Comparison of ENCODE assay signal across 1 cellular context in the genomic region with DNA sequence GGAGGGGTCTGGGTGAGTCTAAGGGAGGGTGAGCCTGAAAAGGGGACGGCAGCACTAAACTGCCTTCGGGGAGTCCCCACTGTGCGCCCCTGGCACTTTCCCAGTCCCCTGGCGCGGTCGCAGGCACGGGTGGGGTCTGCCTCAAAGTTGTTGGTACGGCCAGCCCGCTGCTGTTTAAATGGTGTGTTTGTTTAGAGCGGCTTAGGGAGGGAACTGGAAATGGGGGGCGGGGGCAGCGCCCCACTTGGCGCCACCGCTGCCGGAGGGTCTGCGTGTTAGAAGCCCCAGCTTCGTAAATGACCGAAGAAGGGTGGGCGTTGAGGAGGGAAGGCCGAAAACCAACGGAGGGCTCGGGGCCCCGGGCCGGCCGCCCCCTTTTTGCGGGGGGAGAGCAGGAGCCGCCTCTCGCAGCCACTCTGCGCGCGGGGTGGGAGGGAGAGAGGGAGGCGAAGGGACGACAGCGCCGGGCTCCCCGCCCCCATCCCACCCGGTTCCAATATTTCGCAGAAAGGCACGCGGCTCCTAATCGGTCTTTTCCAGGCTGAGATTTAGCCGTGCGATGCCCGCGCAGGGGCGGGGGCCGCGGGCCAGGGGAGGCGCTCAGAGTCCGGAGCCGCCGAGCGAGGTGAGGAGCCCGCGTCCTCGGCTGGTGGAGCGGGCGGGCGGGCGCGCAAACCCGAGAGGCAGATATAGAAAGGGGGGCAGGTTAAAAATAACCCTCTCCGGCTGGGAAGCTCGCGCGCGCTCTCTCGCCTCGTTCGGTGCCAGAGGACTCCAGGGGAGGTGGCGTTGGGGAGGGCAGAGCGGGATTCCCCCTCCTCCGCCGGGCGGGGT.
A peak's percentile ranks its signal among the peaks of the same experiment; 100 is the strongest.
TF ChIP-seq lines count a peak whose summit lies in the region.

No MANE protein-coding gene starts in this region.

TF ChIP-seq in HepG2, 621 proteins besides CTCF, POLR2A, EP300 and RAD21 (continued from another document and continues in another):
- TF ChIP-seq, protein P1, sequence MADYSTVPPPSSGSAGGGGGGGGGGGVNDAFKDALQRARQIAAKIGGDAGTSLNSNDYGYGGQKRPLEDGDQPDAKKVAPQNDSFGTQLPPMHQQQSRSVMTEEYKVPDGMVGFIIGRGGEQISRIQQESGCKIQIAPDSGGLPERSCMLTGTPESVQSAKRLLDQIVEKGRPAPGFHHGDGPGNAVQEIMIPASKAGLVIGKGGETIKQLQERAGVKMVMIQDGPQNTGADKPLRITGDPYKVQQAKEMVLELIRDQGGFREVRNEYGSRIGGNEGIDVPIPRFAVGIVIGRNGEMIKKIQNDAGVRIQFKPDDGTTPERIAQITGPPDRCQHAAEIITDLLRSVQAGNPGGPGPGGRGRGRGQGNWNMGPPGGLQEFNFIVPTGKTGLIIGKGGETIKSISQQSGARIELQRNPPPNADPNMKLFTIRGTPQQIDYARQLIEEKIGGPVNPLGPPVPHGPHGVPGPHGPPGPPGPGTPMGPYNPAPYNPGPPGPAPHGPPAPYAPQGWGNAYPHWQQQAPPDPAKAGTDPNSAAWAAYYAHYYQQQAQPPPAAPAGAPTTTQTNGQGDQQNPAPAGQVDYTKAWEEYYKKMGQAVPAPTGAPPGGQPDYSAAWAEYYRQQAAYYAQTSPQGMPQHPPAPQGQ (CRISPR knock-in tag; IDR thresholded peaks at IDR 0.05; ENCODE audit: borderline replicate concordance), result no peak
- TF ChIP-seq, protein P2, sequence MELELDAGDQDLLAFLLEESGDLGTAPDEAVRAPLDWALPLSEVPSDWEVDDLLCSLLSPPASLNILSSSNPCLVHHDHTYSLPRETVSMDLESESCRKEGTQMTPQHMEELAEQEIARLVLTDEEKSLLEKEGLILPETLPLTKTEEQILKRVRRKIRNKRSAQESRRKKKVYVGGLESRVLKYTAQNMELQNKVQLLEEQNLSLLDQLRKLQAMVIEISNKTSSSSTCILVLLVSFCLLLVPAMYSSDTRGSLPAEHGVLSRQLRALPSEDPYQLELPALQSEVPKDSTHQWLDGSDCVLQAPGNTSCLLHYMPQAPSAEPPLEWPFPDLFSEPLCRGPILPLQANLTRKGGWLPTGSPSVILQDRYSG (CRISPR knock-in tag; IDR thresholded peaks at IDR 0.05), result no peak
- no peak for TF ChIP-seq ZFX (CRISPR knock-in tag; IDR thresholded peaks at IDR 0.05; ENCODE audit: low read depth)
- TF ChIP-seq MAZ (IDR thresholded peaks at IDR 0.05; ENCODE audit: borderline replicate concordance, low read depth, low read length), result 0 out of 2 replicates have a peak, but pooled peaks have one; percentile 25
- 0 out of 2 replicates have a peak, but pooled peaks have one; percentile 37 for TF ChIP-seq MAZ (CRISPR knock-in tag; IDR thresholded peaks at IDR 0.05; ENCODE audit: low read depth)
- TF ChIP-seq ZZZ3 (CRISPR knock-in tag; IDR thresholded peaks at IDR 0.05; ENCODE audit: borderline replicate concordance), result no peak
- TF ChIP-seq SMARCE1 (IDR thresholded peaks at IDR 0.05; ENCODE audit: borderline replicate concordance), result no peak
- no peak for TF ChIP-seq REL (CRISPR knock-in tag; conservative IDR thresholded peaks at IDR 0.05)
- no peak for TF ChIP-seq ZFP41 (CRISPR knock-in tag; IDR thresholded peaks at IDR 0.05; ENCODE audit: borderline replicate concordance)
- TF ChIP-seq, protein P3, sequence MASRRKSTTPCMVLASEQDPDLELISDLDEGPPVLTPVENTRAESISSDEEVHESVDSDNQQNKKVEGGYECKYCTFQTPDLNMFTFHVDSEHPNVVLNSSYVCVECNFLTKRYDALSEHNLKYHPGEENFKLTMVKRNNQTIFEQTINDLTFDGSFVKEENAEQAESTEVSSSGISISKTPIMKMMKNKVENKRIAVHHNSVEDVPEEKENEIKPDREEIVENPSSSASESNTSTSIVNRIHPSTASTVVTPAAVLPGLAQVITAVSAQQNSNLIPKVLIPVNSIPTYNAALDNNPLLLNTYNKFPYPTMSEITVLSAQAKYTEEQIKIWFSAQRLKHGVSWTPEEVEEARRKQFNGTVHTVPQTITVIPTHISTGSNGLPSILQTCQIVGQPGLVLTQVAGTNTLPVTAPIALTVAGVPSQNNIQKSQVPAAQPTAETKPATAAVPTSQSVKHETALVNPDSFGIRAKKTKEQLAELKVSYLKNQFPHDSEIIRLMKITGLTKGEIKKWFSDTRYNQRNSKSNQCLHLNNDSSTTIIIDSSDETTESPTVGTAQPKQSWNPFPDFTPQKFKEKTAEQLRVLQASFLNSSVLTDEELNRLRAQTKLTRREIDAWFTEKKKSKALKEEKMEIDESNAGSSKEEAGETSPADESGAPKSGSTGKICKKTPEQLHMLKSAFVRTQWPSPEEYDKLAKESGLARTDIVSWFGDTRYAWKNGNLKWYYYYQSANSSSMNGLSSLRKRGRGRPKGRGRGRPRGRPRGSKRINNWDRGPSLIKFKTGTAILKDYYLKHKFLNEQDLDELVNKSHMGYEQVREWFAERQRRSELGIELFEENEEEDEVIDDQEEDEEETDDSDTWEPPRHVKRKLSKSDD (CRISPR knock-in tag; IDR thresholded peaks at IDR 0.05; ENCODE audit: low read depth), result no peak
- peak; percentile 45 for TF ChIP-seq AGO2 (optimal IDR thresholded peaks at IDR 0.05; ENCODE audit: low read depth, low read length)
- TF ChIP-seq NCOA1 (CRISPR knock-in tag; IDR thresholded peaks at IDR 0.05), result no peak
- TF ChIP-seq, protein P4, sequence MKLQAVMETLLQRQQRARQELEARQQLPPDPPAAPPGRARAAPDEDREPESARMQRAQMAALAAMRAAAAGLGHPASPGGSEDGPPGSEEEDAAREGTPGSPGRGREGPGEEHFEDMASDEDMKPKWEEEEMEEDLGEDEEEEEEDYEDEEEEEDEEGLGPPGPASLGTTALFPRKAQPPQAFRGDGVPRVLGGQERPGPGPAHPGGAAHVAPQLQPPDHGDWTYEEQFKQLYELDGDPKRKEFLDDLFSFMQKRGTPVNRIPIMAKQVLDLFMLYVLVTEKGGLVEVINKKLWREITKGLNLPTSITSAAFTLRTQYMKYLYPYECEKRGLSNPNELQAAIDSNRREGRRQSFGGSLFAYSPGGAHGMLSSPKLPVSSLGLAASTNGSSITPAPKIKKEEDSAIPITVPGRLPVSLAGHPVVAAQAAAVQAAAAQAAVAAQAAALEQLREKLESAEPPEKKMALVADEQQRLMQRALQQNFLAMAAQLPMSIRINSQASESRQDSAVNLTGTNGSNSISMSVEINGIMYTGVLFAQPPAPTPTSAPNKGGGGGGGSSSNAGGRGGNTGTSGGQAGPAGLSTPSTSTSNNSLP (IDR thresholded peaks at IDR 0.05; ENCODE audit: low read depth, low read length), result no peak
- TF ChIP-seq HOXA3 (CRISPR knock-in tag; IDR thresholded peaks at IDR 0.05), result 0 out of 2 replicates have a peak, but pooled peaks have one; percentile 14
- no peak for TF ChIP-seq ZNF317 (CRISPR knock-in tag; IDR thresholded peaks at IDR 0.05)
- TF ChIP-seq, protein P5, sequence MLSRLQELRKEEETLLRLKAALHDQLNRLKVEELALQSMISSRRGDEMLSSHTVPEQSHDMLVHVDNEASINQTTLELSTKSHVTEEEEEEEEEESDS (CRISPR knock-in tag; IDR thresholded peaks at IDR 0.05; ENCODE audit: borderline replicate concordance), result no peak
- no peak for TF ChIP-seq SOX6 (IDR thresholded peaks at IDR 0.05)
- TF ChIP-seq SOX6 (CRISPR knock-in tag; IDR thresholded peaks at IDR 0.05), result no peak; the same call in none of the 2 replicates
- TF ChIP-seq ZNF354B (CRISPR knock-in tag; IDR thresholded peaks at IDR 0.05), result no peak
- TF ChIP-seq, protein P6, sequence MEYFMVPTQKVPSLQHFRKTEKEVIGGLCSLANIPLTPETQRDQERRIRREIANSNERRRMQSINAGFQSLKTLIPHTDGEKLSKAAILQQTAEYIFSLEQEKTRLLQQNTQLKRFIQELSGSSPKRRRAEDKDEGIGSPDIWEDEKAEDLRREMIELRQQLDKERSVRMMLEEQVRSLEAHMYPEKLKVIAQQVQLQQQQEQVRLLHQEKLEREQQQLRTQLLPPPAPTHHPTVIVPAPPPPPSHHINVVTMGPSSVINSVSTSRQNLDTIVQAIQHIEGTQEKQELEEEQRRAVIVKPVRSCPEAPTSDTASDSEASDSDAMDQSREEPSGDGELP (IDR thresholded peaks at IDR 0.05; ENCODE audit: borderline replicate concordance, low read depth), result no peak
- no peak for TF ChIP-seq NFKBIZ (CRISPR knock-in tag; IDR thresholded peaks at IDR 0.05)
- TF ChIP-seq ZNF776 (CRISPR knock-in tag; IDR thresholded peaks at IDR 0.05), result no peak
- no peak for TF ChIP-seq KDM3A (CRISPR knock-in tag; IDR thresholded peaks at IDR 0.05; ENCODE audit: low read depth)
- TF ChIP-seq, protein P7, sequence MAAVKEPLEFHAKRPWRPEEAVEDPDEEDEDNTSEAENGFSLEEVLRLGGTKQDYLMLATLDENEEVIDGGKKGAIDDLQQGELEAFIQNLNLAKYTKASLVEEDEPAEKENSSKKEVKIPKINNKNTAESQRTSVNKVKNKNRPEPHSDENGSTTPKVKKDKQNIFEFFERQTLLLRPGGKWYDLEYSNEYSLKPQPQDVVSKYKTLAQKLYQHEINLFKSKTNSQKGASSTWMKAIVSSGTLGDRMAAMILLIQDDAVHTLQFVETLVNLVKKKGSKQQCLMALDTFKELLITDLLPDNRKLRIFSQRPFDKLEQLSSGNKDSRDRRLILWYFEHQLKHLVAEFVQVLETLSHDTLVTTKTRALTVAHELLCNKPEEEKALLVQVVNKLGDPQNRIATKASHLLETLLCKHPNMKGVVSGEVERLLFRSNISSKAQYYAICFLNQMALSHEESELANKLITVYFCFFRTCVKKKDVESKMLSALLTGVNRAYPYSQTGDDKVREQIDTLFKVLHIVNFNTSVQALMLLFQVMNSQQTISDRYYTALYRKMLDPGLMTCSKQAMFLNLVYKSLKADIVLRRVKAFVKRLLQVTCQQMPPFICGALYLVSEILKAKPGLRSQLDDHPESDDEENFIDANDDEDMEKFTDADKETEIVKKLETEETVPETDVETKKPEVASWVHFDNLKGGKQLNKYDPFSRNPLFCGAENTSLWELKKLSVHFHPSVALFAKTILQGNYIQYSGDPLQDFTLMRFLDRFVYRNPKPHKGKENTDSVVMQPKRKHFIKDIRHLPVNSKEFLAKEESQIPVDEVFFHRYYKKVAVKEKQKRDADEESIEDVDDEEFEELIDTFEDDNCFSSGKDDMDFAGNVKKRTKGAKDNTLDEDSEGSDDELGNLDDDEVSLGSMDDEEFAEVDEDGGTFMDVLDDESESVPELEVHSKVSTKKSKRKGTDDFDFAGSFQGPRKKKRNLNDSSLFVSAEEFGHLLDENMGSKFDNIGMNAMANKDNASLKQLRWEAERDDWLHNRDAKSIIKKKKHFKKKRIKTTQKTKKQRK (IDR thresholded peaks at IDR 0.05; ENCODE audit: low read length), result no peak
- no peak for TF ChIP-seq GLI4 (CRISPR knock-in tag; IDR thresholded peaks at IDR 0.05; ENCODE audit: borderline replicate concordance)
- TF ChIP-seq, protein P8, sequence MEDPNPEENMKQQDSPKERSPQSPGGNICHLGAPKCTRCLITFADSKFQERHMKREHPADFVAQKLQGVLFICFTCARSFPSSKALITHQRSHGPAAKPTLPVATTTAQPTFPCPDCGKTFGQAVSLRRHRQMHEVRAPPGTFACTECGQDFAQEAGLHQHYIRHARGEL (CRISPR knock-in tag; IDR thresholded peaks at IDR 0.05), result no peak
- TF ChIP-seq ZBTB21 (CRISPR knock-in tag; IDR thresholded peaks at IDR 0.05), result no peak
- no peak for TF ChIP-seq ZNF547 (CRISPR knock-in tag; IDR thresholded peaks at IDR 0.05)
- TF ChIP-seq SMAD9 (CRISPR knock-in tag; IDR thresholded peaks at IDR 0.05), result no peak
- TF ChIP-seq HDAC2 (CRISPR knock-in tag; IDR thresholded peaks at IDR 0.05), result no peak
- peak; percentile 47 for TF ChIP-seq HNRNPLL (IDR thresholded peaks at IDR 0.05; ENCODE audit: low read depth, low read length, poor library complexity, severe bottlenecking)
- TF ChIP-seq ZSCAN21 (CRISPR knock-in tag; IDR thresholded peaks at IDR 0.05; ENCODE audit: borderline replicate concordance), result peak; percentile 44; the same call in 1 of the 2 replicates
- no peak for TF ChIP-seq ZNF160 (CRISPR knock-in tag; IDR thresholded peaks at IDR 0.05)
- TF ChIP-seq PAWR (CRISPR knock-in tag; IDR thresholded peaks at IDR 0.05; ENCODE audit: borderline replicate concordance), result no peak
- TF ChIP-seq ZNF253 (CRISPR knock-in tag; IDR thresholded peaks at IDR 0.05; ENCODE audit: borderline replicate concordance), result no peak
- TF ChIP-seq ZBTB7A (CRISPR knock-in tag; IDR thresholded peaks at IDR 0.05), result no peak
- TF ChIP-seq ZNF772 (CRISPR knock-in tag; IDR thresholded peaks at IDR 0.05), result 0 out of 2 replicates have a peak, but pooled peaks have one; percentile 35
- TF ChIP-seq HMG20A (CRISPR knock-in tag; IDR thresholded peaks at IDR 0.05; ENCODE audit: borderline replicate concordance), result no peak
- no peak for TF ChIP-seq IRX3 (CRISPR knock-in tag; IDR thresholded peaks at IDR 0.05; ENCODE audit: borderline replicate concordance, low read depth)
- TF ChIP-seq ZSCAN29 (CRISPR knock-in tag; conservative IDR thresholded peaks at IDR 0.05), result no peak
- no peak for TF ChIP-seq ZFP1 (CRISPR knock-in tag; IDR thresholded peaks at IDR 0.05)
- no peak for TF ChIP-seq ZNF775 (CRISPR knock-in tag; IDR thresholded peaks at IDR 0.05; ENCODE audit: borderline replicate concordance)
- TF ChIP-seq PCBP1 (IDR thresholded peaks at IDR 0.05; ENCODE audit: borderline replicate concordance, low read depth, low read length), result 0 out of 2 replicates have a peak, but pooled peaks have one; percentile 24
- no peak for TF ChIP-seq ZNF335 (CRISPR knock-in tag; IDR thresholded peaks at IDR 0.05)
- no peak for TF ChIP-seq ZNF766 (CRISPR knock-in tag; IDR thresholded peaks at IDR 0.05; ENCODE audit: borderline replicate concordance)
- TF ChIP-seq SATB2 (CRISPR knock-in tag; IDR thresholded peaks at IDR 0.05), result no peak
- no peak for TF ChIP-seq MEIS1 (CRISPR knock-in tag; IDR thresholded peaks at IDR 0.05; ENCODE audit: borderline replicate concordance)
- TF ChIP-seq ZNF777 (CRISPR knock-in tag; IDR thresholded peaks at IDR 0.05), result no peak
- TF ChIP-seq HNRNPL (IDR thresholded peaks at IDR 0.05; ENCODE audit: low read depth, low read length), result no peak
- no peak for TF ChIP-seq ZNF451 (CRISPR knock-in tag; IDR thresholded peaks at IDR 0.05)
- no peak for TF ChIP-seq ZNF569 (CRISPR knock-in tag; IDR thresholded peaks at IDR 0.05; ENCODE audit: borderline replicate concordance)
- TF ChIP-seq, protein P9, sequence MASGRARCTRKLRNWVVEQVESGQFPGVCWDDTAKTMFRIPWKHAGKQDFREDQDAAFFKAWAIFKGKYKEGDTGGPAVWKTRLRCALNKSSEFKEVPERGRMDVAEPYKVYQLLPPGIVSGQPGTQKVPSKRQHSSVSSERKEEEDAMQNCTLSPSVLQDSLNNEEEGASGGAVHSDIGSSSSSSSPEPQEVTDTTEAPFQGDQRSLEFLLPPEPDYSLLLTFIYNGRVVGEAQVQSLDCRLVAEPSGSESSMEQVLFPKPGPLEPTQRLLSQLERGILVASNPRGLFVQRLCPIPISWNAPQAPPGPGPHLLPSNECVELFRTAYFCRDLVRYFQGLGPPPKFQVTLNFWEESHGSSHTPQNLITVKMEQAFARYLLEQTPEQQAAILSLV (CRISPR knock-in tag; IDR thresholded peaks at IDR 0.05; ENCODE audit: borderline replicate concordance), result no peak
- TF ChIP-seq TAF1 (CRISPR knock-in tag; IDR thresholded peaks at IDR 0.05), result no peak
- TF ChIP-seq ZNF83 (CRISPR knock-in tag; IDR thresholded peaks at IDR 0.05; ENCODE audit: borderline replicate concordance), result no peak
- no peak for TF ChIP-seq ZNF839 (CRISPR knock-in tag; IDR thresholded peaks at IDR 0.05; ENCODE audit: borderline replicate concordance)
- no peak for TF ChIP-seq ASH2L (IDR thresholded peaks at IDR 0.05; ENCODE audit: insufficient read length, low read depth, low read length)
